In genomic region chr2:60365556-60365955, GRCh38 we compare ENCODE assay signal across 24 cellular contexts.
DNase-seq lines count a peak whose midpoint lies in the region; ATAC-seq and TF ChIP-seq lines count a peak whose summit lies in the region.
"Had no signal": no experiment of that assay in that cellular context is flagged by ENCODE, and none has a peak within 500 bp of the region (broad histone marks: within the 10 kb centered on the region; RNA-seq: fewer than 3 reads in every experiment).

No MANE protein-coding gene starts in this region.

- intact Hi-C loops in cardiac septum (cut with DNase I) (no loop called here), heart left ventricle (cut with DNase I) (no loop called here)

- H3K27ac ChIP-seq in heart left ventricle: no peak overlapping the region
- H3K27ac ChIP-seq: SK-N-MC, skin epidermis, suprapubic skin had no signal

- TF ChIP-seq CTCF in heart left ventricle (IDR thresholded peaks at IDR 0.05): no peak

- H3K36me3 ChIP-seq in heart left ventricle (no peaks in the 10 kb centered on the region), adipocyte (ENCODE audit: control insufficient read depth, insufficient read depth, low read length, severe bottlenecking) (no peaks in the 10 kb centered on the region)
- H3K36me3 ChIP-seq: suprapubic skin had no signal

- H3K9me3 ChIP-seq in heart left ventricle: no peaks in the 10 kb centered on the region
- H3K9me3 ChIP-seq in adipocyte (ENCODE audit: control insufficient read depth, low read length): no peaks in the 10 kb centered on the region
- H3K9me3 ChIP-seq: suprapubic skin had no signal

- no peak overlapping the region for H3K9ac ChIP-seq in adipocyte (ENCODE audit: low read length)

- H3K4me3 ChIP-seq in heart left ventricle: no peak overlapping the region
- H3K4me3 ChIP-seq in adipocyte (ENCODE audit: low read length): no peak overlapping the region
- H3K4me3 ChIP-seq: lung, SK-N-MC, skin epidermis, suprapubic skin had no signal

- TF ChIP-seq POLR2A in heart left ventricle (IDR thresholded peaks at IDR 0.05): no peak

- no peaks in the 10 kb centered on the region for H3K27me3 ChIP-seq in heart left ventricle
- peaks cover 4% of the 10 kb centered on the region for H3K27me3 ChIP-seq in adipocyte (replicated peaks; ENCODE audit: control insufficient read depth, insufficient read depth, low read length)
- H3K27me3 ChIP-seq: suprapubic skin had no signal

- 34 to 56% (median 41%) methylated on average over 5 of the region's 5 CpGs for WGBS in heart left ventricle, 4 donors

- DNase-seq in cardiac septum (ENCODE audit: low spot score) (peak; percentile 49), heart left ventricle (no peak), adipocyte (ENCODE audit: low read depth) (peak; percentile 34), left lobe of liver (ENCODE audit: low spot score) (peak; percentile 30), anterior cingulate cortex (lab: John Stamatoyannopoulos, UW) (no peak), ecto neural progenitor cell (ENCODE audit: low spot score) (no peak)
- DNase-seq: activated CD4-positive, CD25-positive, alpha-beta regulatory T cell treated with anti-CD3 and anti-CD28 coated beads, Interleukin-2, amount 50 U/mL, for 72 hours; activated naive CD8-positive, alpha-beta T cell treated with anti-CD3 and anti-CD28 coated beads, Interleukin-2, amount 50 U/mL, for 24 hours; effector CD8-positive, alpha-beta T cell; glutamatergic neuron; immature natural killer cell; NCI-H1105; NCI-H69; stimulated activated CD4-positive, alpha-beta T cell treated with anti-CD3 and anti-CD28 coated beads, Interleukin-4, amount 100 ng/mL, for 24 hours; T-helper 9 cell had no signal

- H3K4me1 ChIP-seq in heart left ventricle: peaks cover 0 to 15% (median 5%) of the 10 kb centered on the region in 12 donors
- no peaks in the 10 kb centered on the region for H3K4me1 ChIP-seq in adipocyte (ENCODE audit: control insufficient read depth, insufficient read depth, low read length)

- ATAC-seq in heart left ventricle (no peak), left lobe of liver (no peak), GM19324 (IDR thresholded peaks at IDR 0.05; ENCODE audit: low FRiP score, unreplicated experiment) (no peak), HG03378 (IDR thresholded peaks at IDR 0.05; ENCODE audit: unreplicated experiment) (no peak)
- ATAC-seq: activated naive CD8-positive, alpha-beta T cell treated with anti-CD3 and anti-CD28 coated beads, Interleukin-2, amount 50 U/mL, for 24 hours; activated T-helper 17 cell treated with anti-CD3 and anti-CD28 coated beads, Interleukin-2, amount 50 U/mL, for 72 hours; natural killer cell treated with Interleukin-12 subunit alpha and Interleukin-12 subunit beta and Interleukin-15 and Interleukin-18, amount 100 ng/mL, for 72 hours; Panc1 had no signal

Comparison
In these comparisons a context has a peak if more than half of its experiments do, and no peak if none do; other contexts are left out.
1. DNase-seq: peak in cardiac septum (single experiment), adipocyte (single experiment) and left lobe of liver (single experiment); none in heart left ventricle (0 of 5), anterior cingulate cortex (0 of 58) and ecto neural progenitor cell (single experiment).